ENCODE assay signal across 1 cellular context in the genomic region with DNA sequence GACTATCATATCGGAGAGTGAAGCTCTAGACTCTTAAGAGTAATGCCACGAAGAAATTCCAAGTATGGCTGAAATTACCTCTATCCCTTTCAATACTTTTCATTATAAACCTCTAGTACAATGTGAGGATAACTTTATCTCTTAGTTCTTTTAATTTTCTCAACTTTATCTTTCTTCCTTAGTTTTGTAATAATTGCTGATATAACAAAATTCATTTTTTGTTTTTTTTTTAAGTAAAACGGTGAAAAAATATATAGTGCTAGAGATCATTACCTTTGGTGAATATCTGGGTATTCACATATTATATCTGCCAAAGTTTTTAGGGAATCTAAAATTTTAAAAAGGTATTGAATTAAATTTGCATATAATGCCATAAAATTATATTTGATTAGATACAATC.
TF ChIP-seq lines count a peak whose summit lies in the region.

No MANE protein-coding gene starts in this region.

TF ChIP-seq in IMR-90, 13 proteins besides CTCF, POLR2A, EP300 and RAD21:
- peak; percentile 87 for TF ChIP-seq MAFK (IDR thresholded peaks at IDR 0.05; ENCODE audit: low read depth, low read length)
- TF ChIP-seq MAZ (IDR thresholded peaks at IDR 0.05; ENCODE audit: borderline replicate concordance, low read depth, low read length), result no peak
